ENCODE assay signal across 2 cellular contexts in the genomic region with DNA sequence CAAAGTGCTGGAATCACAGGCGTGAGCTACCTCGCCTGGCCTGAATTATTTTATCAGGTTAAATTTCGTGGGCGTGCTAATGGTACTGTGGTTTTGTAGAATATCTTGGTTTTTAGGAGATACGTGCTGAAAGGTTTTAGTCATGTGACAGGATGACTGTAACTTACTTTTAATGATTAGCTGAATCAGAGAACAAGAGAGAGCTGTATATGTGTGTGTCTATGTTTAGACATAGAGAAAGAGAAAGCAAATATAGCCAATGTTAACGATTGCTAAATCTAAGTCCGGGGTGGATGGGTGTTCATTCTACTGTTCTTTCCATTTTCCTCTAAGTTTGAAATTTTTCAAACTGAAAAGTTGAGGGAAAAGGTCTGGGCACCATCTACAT.
TF ChIP-seq lines count a peak whose summit lies in the region.

No MANE protein-coding gene starts in this region.

TF ChIP-seq in SK-N-SH, 30 proteins besides CTCF, POLR2A, EP300 and RAD21:
- TF ChIP-seq EZH2phosphoT487 (IDR thresholded peaks at IDR 0.05; ENCODE audit: borderline replicate concordance, low read depth): no peak
- TF ChIP-seq, protein P1, sequence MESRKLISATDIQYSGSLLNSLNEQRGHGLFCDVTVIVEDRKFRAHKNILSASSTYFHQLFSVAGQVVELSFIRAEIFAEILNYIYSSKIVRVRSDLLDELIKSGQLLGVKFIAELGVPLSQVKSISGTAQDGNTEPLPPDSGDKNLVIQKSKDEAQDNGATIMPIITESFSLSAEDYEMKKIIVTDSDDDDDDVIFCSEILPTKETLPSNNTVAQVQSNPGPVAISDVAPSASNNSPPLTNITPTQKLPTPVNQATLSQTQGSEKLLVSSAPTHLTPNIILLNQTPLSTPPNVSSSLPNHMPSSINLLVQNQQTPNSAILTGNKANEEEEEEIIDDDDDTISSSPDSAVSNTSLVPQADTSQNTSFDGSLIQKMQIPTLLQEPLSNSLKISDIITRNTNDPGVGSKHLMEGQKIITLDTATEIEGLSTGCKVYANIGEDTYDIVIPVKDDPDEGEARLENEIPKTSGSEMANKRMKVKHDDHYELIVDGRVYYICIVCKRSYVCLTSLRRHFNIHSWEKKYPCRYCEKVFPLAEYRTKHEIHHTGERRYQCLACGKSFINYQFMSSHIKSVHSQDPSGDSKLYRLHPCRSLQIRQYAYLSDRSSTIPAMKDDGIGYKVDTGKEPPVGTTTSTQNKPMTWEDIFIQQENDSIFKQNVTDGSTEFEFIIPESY (IDR thresholded peaks at IDR 0.05; ENCODE audit: borderline replicate concordance, low read depth): no peak
- no peak for TF ChIP-seq RFX5 (IDR thresholded peaks at IDR 0.05; ENCODE audit: low read length)
- no peak for TF ChIP-seq FOXM1 (IDR thresholded peaks at IDR 0.05; ENCODE audit: low read depth)
- TF ChIP-seq REST (IDR thresholded peaks at IDR 0.05; ENCODE audit: low read depth, low read length): no peak
- TF ChIP-seq, protein P2, sequence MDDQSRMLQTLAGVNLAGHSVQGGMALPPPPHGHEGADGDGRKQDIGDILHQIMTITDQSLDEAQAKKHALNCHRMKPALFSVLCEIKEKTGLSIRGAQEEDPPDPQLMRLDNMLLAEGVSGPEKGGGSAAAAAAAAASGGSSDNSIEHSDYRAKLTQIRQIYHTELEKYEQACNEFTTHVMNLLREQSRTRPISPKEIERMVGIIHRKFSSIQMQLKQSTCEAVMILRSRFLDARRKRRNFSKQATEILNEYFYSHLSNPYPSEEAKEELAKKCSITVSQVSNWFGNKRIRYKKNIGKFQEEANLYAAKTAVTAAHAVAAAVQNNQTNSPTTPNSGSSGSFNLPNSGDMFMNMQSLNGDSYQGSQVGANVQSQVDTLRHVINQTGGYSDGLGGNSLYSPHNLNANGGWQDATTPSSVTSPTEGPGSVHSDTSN (IDR thresholded peaks at IDR 0.05): no peak
- TF ChIP-seq RCOR1 (IDR thresholded peaks at IDR 0.05; ENCODE audit: low read length): no peak
- no peak for TF ChIP-seq IRF3 (IDR thresholded peaks at IDR 0.05; ENCODE audit: low read depth, low read length)
- no peak for TF ChIP-seq MXI1 (IDR thresholded peaks at IDR 0.05; ENCODE audit: low read depth, low read length)
- TF ChIP-seq JUND (IDR thresholded peaks at IDR 0.05): no peak
- no peak for TF ChIP-seq TAF1 (IDR thresholded peaks at IDR 0.05; ENCODE audit: borderline replicate concordance, low read depth, low read length)
- TF ChIP-seq MAX (IDR thresholded peaks at IDR 0.05; ENCODE audit: low read depth): no peak
- TF ChIP-seq RXRA (IDR thresholded peaks at IDR 0.05; ENCODE audit: borderline replicate concordance, low read depth): no peak
- no peak for TF ChIP-seq GATA2 (CRISPR knock-in tag; IDR thresholded peaks at IDR 0.05)
- TF ChIP-seq POLR2AphosphoS5 (IDR thresholded peaks at IDR 0.05; ENCODE audit: low read depth, low read length): no peak
- no peak for TF ChIP-seq TEAD4 (IDR thresholded peaks at IDR 0.05; ENCODE audit: borderline replicate concordance, insufficient read depth)

TF ChIP-seq in SK-N-SH treated with all-trans-retinoic acid at 6 μM for 48 hours, 23 proteins besides CTCF, POLR2A, EP300 and RAD21:
- TF ChIP-seq TOX (CRISPR knock-in tag; IDR thresholded peaks at IDR 0.05; ENCODE audit: borderline replicate concordance) (no peak), TSHZ2 (CRISPR knock-in tag; IDR thresholded peaks at IDR 0.05) (no peak), TCF4 (CRISPR knock-in tag; IDR thresholded peaks at IDR 0.05; ENCODE audit: borderline replicate concordance) (no peak), ARNTL (CRISPR knock-in tag; IDR thresholded peaks at IDR 0.05; ENCODE audit: borderline replicate concordance, low read depth) (no peak), CSDC2 (CRISPR knock-in tag; IDR thresholded peaks at IDR 0.05) (no peak), ZNF565 (CRISPR knock-in tag; conservative IDR thresholded peaks at IDR 0.05; ENCODE audit: low read depth) (no peak), PATZ1 (CRISPR knock-in tag; IDR thresholded peaks at IDR 0.05; ENCODE audit: borderline replicate concordance) (no peak)
